ENCODE assay signal across 6 cellular contexts in genomic region chr20:63652192-63652980, GRCh38. TPM values are rescaled to one million over a fixed set of nuclear protein-coding genes. Genes with fewer than 3 reads are reported as not detected.
A peak's percentile ranks its signal among the peaks of the same experiment; 100 is the strongest.
DNase-seq lines count a peak whose midpoint lies in the region; TF ChIP-seq lines count a peak whose summit lies in the region.

No MANE protein-coding gene starts in this region.

- peak overlapping the region; percentile 34 for H3K4me3 ChIP-seq in CD8-positive, alpha-beta memory T cell (ENCODE audit: low read length)
- H3K4me3 ChIP-seq in endodermal cell (ENCODE audit: low read length) = peak overlapping the region; percentile 29
- peak overlapping the region; percentile 56 to 74 (median 65) for H3K4me3 ChIP-seq in skin epidermis

- no peaks in the 10 kb centered on the region for H3K36me3 ChIP-seq in CD8-positive, alpha-beta memory T cell (ENCODE audit: insufficient read depth, low read length)
- H3K36me3 ChIP-seq in endodermal cell (ENCODE audit: control insufficient read depth, insufficient read depth, low read length) = no peaks in the 10 kb centered on the region

- H3K9me3 Mint-ChIP-seq in CD8-positive, alpha-beta memory T cell = no peaks in the 10 kb centered on the region
- H3K9me3 Mint-ChIP-seq in endodermal cell = no peaks in the 10 kb centered on the region

- H3K4me1 Mint-ChIP-seq in CD8-positive, alpha-beta memory T cell = peaks cover 18 to 36% (median 18%) of the 10 kb centered on the region in 3 donors
- H3K4me1 Mint-ChIP-seq in endodermal cell = peaks cover 5% of the 10 kb centered on the region

- 2 to 3% methylated on average over 16 to 91 of the region's 91 CpGs for WGBS in endodermal cell (ENCODE audit: insufficient coverage in 1 of 2, insufficient read length in 1 of 2), 2 experiments

- no peak for TF ChIP-seq CTCF in endodermal cell (conservative IDR thresholded peaks at IDR 0.05)

- no peak overlapping the region for H3K9ac ChIP-seq in endodermal cell (ENCODE audit: extremely low read depth, low read length, poor library complexity, severe bottlenecking)

- H3K27me3 ChIP-seq in CD8-positive, alpha-beta memory T cell (ENCODE audit: insufficient read depth, low read length, poor library complexity, severe bottlenecking) = no peaks in the 10 kb centered on the region
- H3K27me3 ChIP-seq in endodermal cell (ENCODE audit: control insufficient read depth, insufficient read depth, low read length, poor library complexity, severe bottlenecking) = peaks cover 19% of the 10 kb centered on the region

- peaks cover 0 to 6% (median 0%) of the 10 kb centered on the region in 3 donors for H3K36me3 Mint-ChIP-seq in CD8-positive, alpha-beta memory T cell
- no peaks in the 10 kb centered on the region for H3K36me3 Mint-ChIP-seq in endodermal cell (ENCODE audit: low read depth)

- H3K27ac Mint-ChIP-seq in CD8-positive, alpha-beta memory T cell = peak overlapping the region in 2 of 8 donors; percentile 73 to 88
- no peak overlapping the region for H3K27ac Mint-ChIP-seq in endodermal cell

- H3K9me3 ChIP-seq in CD8-positive, alpha-beta memory T cell (ENCODE audit: low read length) = no peaks in the 10 kb centered on the region
- H3K9me3 ChIP-seq in endodermal cell (ENCODE audit: control insufficient read depth, low read length) = no peaks in the 10 kb centered on the region

- no peak overlapping the region for H3K27ac ChIP-seq in CD8-positive, alpha-beta memory T cell (ENCODE audit: low read depth, low read length)
- H3K27ac ChIP-seq in endodermal cell (ENCODE audit: low read depth, low read length) = no peak overlapping the region
- H3K27ac ChIP-seq in skin epidermis = peak overlapping the region in 15 of 21 experiments; percentile 11 to 90 (median 61)

- POLR2A ChIA-PET in CD8-positive, alpha-beta memory T cell (lab: Charles Lee) = interaction anchor here (0.6 to 1.5 kb wide), 6 partner anchors 10 to 132 kb away, joined by 3 to 9 read pairs (median 4); partner anchors contain the start of genes LIME1 and PPDPF

- CTCF ChIA-PET in CD8-positive, alpha-beta memory T cell (lab: Charles Lee) = interaction anchor here (1.1 to 2.4 kb wide), 3 partner anchors 11 to 115 kb away, joined by 3 to 12 read pairs (median 6); partner anchors contain the start of gene PTK6

- peak overlapping the region; percentile 79 to 96 (median 87) for H3K4me3 Mint-ChIP-seq in CD8-positive, alpha-beta memory T cell
- peak overlapping the region; percentile 48 for H3K4me3 Mint-ChIP-seq in endodermal cell

- DNase-seq in CD8-positive, alpha-beta memory T cell = peak in 4 of 5 donors; percentile 38 to 69 (median 58)
- DNase-seq in RPMI7951 (ENCODE audit: low read depth) (peak; percentile 58), endodermal cell (peak; percentile 78), SIG-M5 (lab: John Stamatoyannopoulos, UW) (no peak), NCI-H187 (lab: John Stamatoyannopoulos, UW) (no peak)

- peaks cover 32% of the 10 kb centered on the region for H3K4me1 ChIP-seq in CD8-positive, alpha-beta memory T cell (ENCODE audit: insufficient read depth, low read length)
- H3K4me1 ChIP-seq in endodermal cell (ENCODE audit: control insufficient read depth, insufficient read depth, low read length) = no peaks in the 10 kb centered on the region

- H3K27me3 Mint-ChIP-seq in CD8-positive, alpha-beta memory T cell = peaks cover 0 to 2% of the 10 kb centered on the region in 2 donors
- H3K27me3 Mint-ChIP-seq in endodermal cell (ENCODE audit: insufficient read depth) = peaks cover 21% of the 10 kb centered on the region

RNA-seq across cellular contexts. Expression of gene STMN3, which starts 0.8 kb away (rescaled TPM):
- total RNA-seq in CD8-positive, alpha-beta memory T cell = 10 to 100 TPM; 21.0 to 21.6 TPM
- 24.7 TPM for polyA plus RNA-seq in CD8-positive, alpha-beta memory T cell
- 75.3 and 102 TPM in 2 replicates for total RNA-seq in RPMI7951 (2014; rRNA removed; shearing (Covaris generic))
- 10 to 100 TPM in 1 of 2 donors, 1 to 10 TPM in 1; 6.7 to 18.3 TPM for total RNA-seq in endodermal cell
- polyA plus RNA-seq in endodermal cell (2013, experiment 1 of 2) = 52.0 TPM
- 47.9 TPM for polyA plus RNA-seq in endodermal cell (2013, experiment 2 of 2)

RNA-seq across cellular contexts. Expression of gene RTEL1, which starts 5.7 kb away (rescaled TPM):
- total RNA-seq in CD8-positive, alpha-beta memory T cell = 10 to 100 TPM; 52.3 to 54.5 TPM
- polyA plus RNA-seq in CD8-positive, alpha-beta memory T cell = 5.7 TPM
- 17.4 and 18.7 TPM in 2 replicates for total RNA-seq in RPMI7951 (2014; rRNA removed; shearing (Covaris generic))
- total RNA-seq in endodermal cell = 10 to 100 TPM; 33.9 to 36.7 TPM
- 17.6 TPM for polyA plus RNA-seq in endodermal cell (2013, experiment 1 of 2)
- 14.2 TPM for polyA plus RNA-seq in endodermal cell (2013, experiment 2 of 2)

RNA-seq across cellular contexts. Expression of gene GMEB2, which starts 25.5 kb away (rescaled TPM):
- total RNA-seq in CD8-positive, alpha-beta memory T cell = 10 to 100 TPM; 14.3 to 15.5 TPM
- 14.8 TPM for polyA plus RNA-seq in CD8-positive, alpha-beta memory T cell
- total RNA-seq in RPMI7951 (2014; rRNA removed; shearing (Covaris generic)) = 7.6 and 10.0 TPM in 2 replicates
- 10 to 100 TPM; 11.5 to 12.3 TPM for total RNA-seq in endodermal cell
- 14.3 TPM for polyA plus RNA-seq in endodermal cell (2013, experiment 1 of 2)
- 13.6 TPM for polyA plus RNA-seq in endodermal cell (2013, experiment 2 of 2)

RNA-seq across cellular contexts. Expression of gene TNFRSF6B, which starts 44.1 kb away (rescaled TPM):
- not detected for total RNA-seq in CD8-positive, alpha-beta memory T cell
- polyA plus RNA-seq in CD8-positive, alpha-beta memory T cell = 0.22 TPM
- 0.36 and 1.1 TPM in 2 replicates for total RNA-seq in RPMI7951 (2014; rRNA removed; shearing (Covaris generic))
- not detected for total RNA-seq in endodermal cell
- 2.0 TPM for polyA plus RNA-seq in endodermal cell (2013, experiment 1 of 2)
- 1.1 TPM for polyA plus RNA-seq in endodermal cell (2013, experiment 2 of 2)

RNA-seq across cellular contexts. Expression of gene ARFRP1, which starts 55.4 kb away (rescaled TPM):
- 10 to 100 TPM; 63.7 to 72.8 TPM for total RNA-seq in CD8-positive, alpha-beta memory T cell
- 73.9 TPM for polyA plus RNA-seq in CD8-positive, alpha-beta memory T cell
- 38.8 and 69.0 TPM in 2 replicates for total RNA-seq in RPMI7951 (2014; rRNA removed; shearing (Covaris generic))
- total RNA-seq in endodermal cell = 10 to 100 TPM; 41.6 to 46.2 TPM
- polyA plus RNA-seq in endodermal cell (2013, experiment 1 of 2) = 17.2 TPM
- polyA plus RNA-seq in endodermal cell (2013, experiment 2 of 2) = 13.7 TPM

Comparison
In these comparisons a context has a peak if more than half of its experiments do, and no peak if none do; other contexts are left out.
1. DNase-seq: peak in CD8-positive, alpha-beta memory T cell (4 of 5), RPMI7951 (single experiment) and endodermal cell (single experiment); none in SIG-M5 (single experiment) and NCI-H187 (0 of 2).
2. H3K27ac ChIP-seq: peak in skin epidermis (15 of 21); none in CD8-positive, alpha-beta memory T cell (single experiment) and endodermal cell (single experiment).
3. Peak in every context shown above with its lines, with median percentiles within 50 percentile points of each other: H3K4me3 ChIP-seq.